In the genomic region with DNA sequence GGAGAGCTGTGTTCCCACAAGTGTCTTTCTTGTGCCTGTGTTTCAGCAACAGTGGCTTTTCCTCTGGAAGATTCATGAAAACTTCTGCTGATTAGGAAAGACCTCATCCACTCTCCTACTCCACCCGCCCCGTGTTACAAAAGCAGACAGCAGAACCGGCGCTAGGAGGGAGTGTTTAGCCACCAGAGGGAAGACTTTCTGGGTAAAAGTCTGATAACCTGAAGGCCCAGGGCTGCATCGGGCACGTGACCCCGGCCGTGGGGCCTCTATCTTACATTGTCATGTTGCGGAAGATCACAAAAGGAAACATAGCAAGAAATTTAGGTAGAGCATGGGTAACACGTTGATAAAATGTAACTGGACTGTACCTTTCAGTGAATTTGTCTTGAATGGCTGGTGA, we compare ENCODE assay signal across 11 cellular contexts. TPM values are rescaled to one million over a fixed set of nuclear protein-coding genes. Genes with fewer than 3 reads are reported as not detected.
DNase-seq lines count a peak whose midpoint lies in the region; FAIRE-seq and TF ChIP-seq lines count a peak whose summit lies in the region.
"Had no signal": no experiment of that assay in that cellular context is flagged by ENCODE, and none has a peak within 500 bp of the region (broad histone marks: within the 10 kb centered on the region; RNA-seq: fewer than 3 reads in every experiment).

No MANE protein-coding gene starts in this region.

- H3K27me3 ChIP-seq in MM.1S (replicated peaks; ENCODE audit: insufficient read depth, low read length) = no peaks in the 10 kb centered on the region
- no peaks in the 10 kb centered on the region for H3K27me3 ChIP-seq in bronchial epithelial cell (ENCODE audit: control insufficient read depth, insufficient read depth, low read length)
- H3K27me3 ChIP-seq in parathyroid adenoma (ENCODE audit: control insufficient read depth, insufficient read depth, low read length) = no peaks in the 10 kb centered on the region

- 0 out of 2 replicates have a peak overlapping the region, but pooled peaks have one; percentile 45 for H2AFZ ChIP-seq in MM.1S (ENCODE audit: low read length)
- H2AFZ ChIP-seq in parathyroid adenoma = no peak overlapping the region

- no peaks in the 10 kb centered on the region for H3K4me1 ChIP-seq in MM.1S (ENCODE audit: low read length)
- no peaks in the 10 kb centered on the region for H3K4me1 ChIP-seq in parathyroid adenoma

- no peaks in the 10 kb centered on the region for H3K36me3 ChIP-seq in MM.1S (replicated peaks; ENCODE audit: insufficient read depth, low read length)
- no peaks in the 10 kb centered on the region for H3K36me3 ChIP-seq in bronchial epithelial cell (ENCODE audit: control insufficient read depth, insufficient read depth, low read length)
- no peaks in the 10 kb centered on the region for H3K36me3 ChIP-seq in parathyroid adenoma (ENCODE audit: control insufficient read depth, insufficient read depth, low read length)

- no peaks in the 10 kb centered on the region for H4K20me1 ChIP-seq in MM.1S (ENCODE audit: insufficient read depth, low read length)

- H3K9me3 ChIP-seq in MM.1S (replicated peaks; ENCODE audit: insufficient read depth, low read length) = no peaks in the 10 kb centered on the region
- H3K9me3 ChIP-seq in parathyroid adenoma (ENCODE audit: control insufficient read depth, low read length) = no peaks in the 10 kb centered on the region

- H3K4me3 ChIP-seq in MM.1S (ENCODE audit: low read length) (no peak overlapping the region), bronchial epithelial cell (ENCODE audit: low read depth, low read length) (no peak overlapping the region), parathyroid adenoma (ENCODE audit: low read depth, low read length) (no peak overlapping the region)

- TF ChIP-seq CTCF in MM.1S (IDR thresholded peaks at IDR 0.05; ENCODE audit: low read length) = peak; percentile 75
- peak; percentile 76 for TF ChIP-seq CTCF in bronchial epithelial cell (IDR thresholded peaks at IDR 0.05; ENCODE audit: insufficient read depth, low read length, severe bottlenecking)
- TF ChIP-seq CTCF in parathyroid adenoma (IDR thresholded peaks at IDR 0.05) = peak; percentile 63

- H3K9ac ChIP-seq in MM.1S (ENCODE audit: low read length) (no peak overlapping the region), parathyroid adenoma (no peak overlapping the region)

- DNase-seq in DMS 273 (lab: John Stamatoyannopoulos, UW; ENCODE audit: unreplicated experiment) (peak; percentile 28), DMS 273 treated with DMSO at 0.1 percent for 48 hours (lab: John Stamatoyannopoulos, UW) (no peak), MM.1S (peak; percentile 65), bronchial epithelial cell (ENCODE audit: low read depth) (peak; percentile 48), NCI-H1694 (lab: John Stamatoyannopoulos, UW) (no peak), cerebellar cortex (ENCODE audit: low spot score) (no peak), KG1 (lab: John Stamatoyannopoulos, UW) (no peak)
- DNase-seq: T-helper 9 cell had no signal

- FAIRE-seq in bronchial epithelial cell (lab: Jason Lieb, UNC) = no peak
- FAIRE-seq: A204.1, endothelial cell of umbilical vein had no signal

- peak overlapping the region; percentile 27; the same call in 1 of the 2 replicates for H3K4me2 ChIP-seq in MM.1S (ENCODE audit: low read depth, low read length)
- H3K4me2 ChIP-seq in parathyroid adenoma (ENCODE audit: low read length) = no peak overlapping the region

- H3K79me2 ChIP-seq in MM.1S (ENCODE audit: low read length) = no peaks in the 10 kb centered on the region
- no peaks in the 10 kb centered on the region for H3K79me2 ChIP-seq in parathyroid adenoma

- H3K9me2 ChIP-seq in MM.1S (replicated peaks; ENCODE audit: insufficient read depth, low read length) = no peaks in the 10 kb centered on the region

- H3K27ac ChIP-seq in MM.1S (ENCODE audit: low read length) (no peak overlapping the region), parathyroid adenoma (no peak overlapping the region)

- no peaks in the 10 kb centered on the region for H3F3A ChIP-seq in MM.1S (ENCODE audit: insufficient read depth, low read length)

RNA-seq across cellular contexts. Expression of a gene that starts 32.0 kb away (rescaled TPM):
- 0.38 and 0.53 TPM in 2 replicates for total RNA-seq in bronchial epithelial cell
- total RNA-seq: endothelial cell of umbilical vein had no signal

RNA-seq across cellular contexts. Expression of a gene that starts 41.7 kb away (rescaled TPM):
- total RNA-seq in bronchial epithelial cell = not detected in 2 replicates
- total RNA-seq: endothelial cell of umbilical vein had no signal

Comparison
In these comparisons a context has a peak if more than half of its experiments do, and no peak if none do; other contexts are left out.
1. DNase-seq: peak in DMS 273 (single experiment), MM.1S (single experiment) and bronchial epithelial cell (single experiment); none in DMS 273 treated with DMSO at 0.1 percent for 48 hours (single experiment), NCI-H1694 (single experiment), cerebellar cortex (single experiment) and KG1 (single experiment).
2. Peak in every context shown above with its lines, with median percentiles within 50 percentile points of each other: CTCF ChIP-seq.